In the genomic region with DNA sequence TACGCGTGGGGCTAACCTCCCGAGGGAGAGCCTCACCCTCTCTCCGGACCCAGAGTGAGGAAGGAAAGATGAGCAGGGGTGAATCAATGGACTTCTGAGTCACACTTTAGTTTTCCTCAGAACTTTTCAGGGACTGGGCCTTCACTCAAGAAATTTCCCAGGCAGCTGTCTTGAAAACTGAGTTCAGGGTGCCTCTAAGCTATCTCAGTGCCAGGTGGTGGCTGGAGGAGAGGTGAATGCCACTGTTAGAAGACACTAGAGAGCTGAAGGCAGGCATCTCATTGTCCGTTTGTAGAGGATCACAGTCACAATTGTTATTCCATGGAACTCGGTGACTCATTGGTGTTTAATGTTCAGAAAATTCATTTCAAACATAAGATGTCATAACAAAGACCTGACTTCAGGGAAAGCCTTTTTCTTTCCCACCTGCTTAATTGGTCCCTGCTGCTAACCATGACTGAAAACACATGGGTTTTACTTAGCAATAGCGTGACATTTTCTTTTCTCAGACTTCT, we compare ENCODE assay signal across 10 cellular contexts. TPM values are rescaled to one million over a fixed set of nuclear protein-coding genes. Genes with fewer than 3 reads are reported as not detected.
DNase-seq lines count a peak whose midpoint lies in the region; ATAC-seq and TF ChIP-seq lines count a peak whose summit lies in the region.
"Had no signal": no experiment of that assay in that cellular context is flagged by ENCODE, and none has a peak within 500 bp of the region (broad histone marks: within the 10 kb centered on the region; RNA-seq: fewer than 3 reads in every experiment).

No MANE protein-coding gene starts in this region.

- H3K36me3 ChIP-seq in ACC112 (ENCODE audit: insufficient read depth, low read length) (no peaks in the 10 kb centered on the region), HEK293 (ENCODE audit: control insufficient read depth in 2 of 2, insufficient read depth in 1 of 2, low read length in 2 of 2) (no peaks in the 10 kb centered on the region), adrenal gland (replicated peaks in 1 of 2) (no peaks in the 10 kb centered on the region), ascending aorta (no peaks in the 10 kb centered on the region), H7 (replicated peaks; ENCODE audit: control insufficient read depth, insufficient read depth, low read length) (no peaks in the 10 kb centered on the region)
- H3K36me3 ChIP-seq: gastroesophageal sphincter had no signal

- H3K9me3 ChIP-seq in HEK293 (ENCODE audit: control insufficient read depth, insufficient read depth, low read depth, low read length), result no peaks in the 10 kb centered on the region
- no peaks in the 10 kb centered on the region for H3K9me3 ChIP-seq in adrenal gland (replicated peaks in 1 of 3)
- no peaks in the 10 kb centered on the region for H3K9me3 ChIP-seq in ascending aorta
- H3K9me3 ChIP-seq: gastroesophageal sphincter had no signal

- CTCF ChIA-PET in HEK293 (lab: Yijun Ruan, JAX), result interaction anchor here (0.7 to 5.3 kb wide), 3 partner anchors 9 to 50 kb away, joined by 3 to 22 read pairs (median 17); no protein-coding TSS in a partner anchor

- H3K4me1 ChIP-seq in ACC112 (ENCODE audit: control insufficient read depth, insufficient read depth, low read length, unreplicated experiment) (peaks cover 60% of the 10 kb centered on the region), HEK293 (ENCODE audit: control insufficient read depth, insufficient read depth, low read length) (no peaks in the 10 kb centered on the region; the same call in 1 of the 2 replicates), adrenal gland (replicated peaks in 1 of 2) (peaks cover 3 to 44% of the 10 kb centered on the region in 2 donors), ascending aorta (peaks cover 2 to 5% of the 10 kb centered on the region in 2 donors)

- POLR2A ChIA-PET in HEK293 (lab: Yijun Ruan, JAX), result interaction anchor here (3.2 kb wide), 1 partner anchor 13 kb away, joined by 11 read pairs; no protein-coding TSS in a partner anchor

- no peak for ATAC-seq in HG02870 (IDR thresholded peaks at IDR 0.05; ENCODE audit: unreplicated experiment)
- ATAC-seq: gastroesophageal sphincter had no signal

- no peaks in the 10 kb centered on the region for H3K27me3 ChIP-seq in ACC112 (ENCODE audit: insufficient read depth, low read length)
- no peaks in the 10 kb centered on the region for H3K27me3 ChIP-seq in adrenal gland
- no peaks in the 10 kb centered on the region for H3K27me3 ChIP-seq in ascending aorta
- no peaks in the 10 kb centered on the region for H3K27me3 ChIP-seq in H7 (ENCODE audit: control insufficient read depth, insufficient read depth, low read length)
- H3K27me3 ChIP-seq: gastroesophageal sphincter had no signal

- DNase-seq in adrenal gland, result peak in 4 of 7 donors; percentile 14 to 24 (median 16)
- peak; percentile 79 to 90 for DNase-seq in foreskin fibroblast
- DNase-seq in GDM1 (lab: John Stamatoyannopoulos, UW), result no peak
- DNase-seq in ascending aorta (ENCODE audit: low spot score in 2 of 2), result no peak
- DNase-seq in H7, result no peak
- DNase-seq: NCI-H1105 had no signal

- intact Hi-C loops in adrenal gland (cut with DNase I), result no loop called here
- intact Hi-C loops in ascending aorta (cut with DNase I), result no loop called here

- WGBS in adrenal gland, 4 donors, result 51 to 69% (median 61%) methylated on average over 6 to 7 of the region's 7 CpGs

- H3K27ac ChIP-seq in ACC112 (ENCODE audit: low read depth, low read length), result peak overlapping the region; percentile 92
- no peak overlapping the region for H3K27ac ChIP-seq in HEK293 (ENCODE audit: extremely low read depth, low read depth, low read length)
- peak overlapping the region in 3 of 5 donors; percentile 36 to 74 (median 38) for H3K27ac ChIP-seq in adrenal gland
- H3K27ac ChIP-seq in ascending aorta, result no peak overlapping the region

- H3K4me3 ChIP-seq in ACC112 (ENCODE audit: low read depth, low read length) (peak overlapping the region; percentile 41; the same call in 1 of the 2 replicates), HEK293 (ENCODE audit: low read depth, low read length) (no peak overlapping the region), adrenal gland (no peak overlapping the region), foreskin fibroblast (ENCODE audit: low read depth in 1 of 2, low read length in 2 of 2) (no peak overlapping the region), ascending aorta (no peak overlapping the region), H7 (ENCODE audit: insufficient read depth, low read depth, low read length) (no peak overlapping the region)
- H3K4me3 ChIP-seq: gastroesophageal sphincter had no signal

- H2AFZ ChIP-seq in ACC112 (ENCODE audit: low read length, unreplicated experiment), result peak overlapping the region; percentile 37

- no peak for TF ChIP-seq POLR2A in adrenal gland (IDR thresholded peaks at IDR 0.05)

- H3K79me2 ChIP-seq in ACC112 (ENCODE audit: control insufficient read depth, insufficient read depth, low read length, unreplicated experiment), result peaks cover 7% of the 10 kb centered on the region

- TF ChIP-seq CTCF in HEK293 (tag by site-specific recombination; IDR thresholded peaks at IDR 0.05) (no peak), adrenal gland (IDR thresholded peaks at IDR 0.05) (no peak), foreskin fibroblast (IDR thresholded peaks at IDR 0.05; ENCODE audit: low read depth, low read length) (no peak), ascending aorta (IDR thresholded peaks at IDR 0.05) (no peak)

TF ChIP-seq in HEK293, 187 proteins besides CTCF, POLR2A, EP300 and RAD21 (continues in another document):
- TF ChIP-seq ZNF629 (tag by site-specific recombination; IDR thresholded peaks at IDR 0.05), result 0 out of 2 replicates have a peak, but pooled peaks have one; percentile 31
- no peak for TF ChIP-seq HOXC10 (CRISPR knock-in tag; IDR thresholded peaks at IDR 0.05)
- TF ChIP-seq ZFP69B (tag by site-specific recombination; IDR thresholded peaks at IDR 0.05), result no peak
- TF ChIP-seq ZNF335 (tag by site-specific recombination; conservative IDR thresholded peaks at IDR 0.05), result peak; percentile 44
- TF ChIP-seq ZNF530 (tag by site-specific recombination; IDR thresholded peaks at IDR 0.05; ENCODE audit: low read depth), result no peak
- TF ChIP-seq, protein P1, sequence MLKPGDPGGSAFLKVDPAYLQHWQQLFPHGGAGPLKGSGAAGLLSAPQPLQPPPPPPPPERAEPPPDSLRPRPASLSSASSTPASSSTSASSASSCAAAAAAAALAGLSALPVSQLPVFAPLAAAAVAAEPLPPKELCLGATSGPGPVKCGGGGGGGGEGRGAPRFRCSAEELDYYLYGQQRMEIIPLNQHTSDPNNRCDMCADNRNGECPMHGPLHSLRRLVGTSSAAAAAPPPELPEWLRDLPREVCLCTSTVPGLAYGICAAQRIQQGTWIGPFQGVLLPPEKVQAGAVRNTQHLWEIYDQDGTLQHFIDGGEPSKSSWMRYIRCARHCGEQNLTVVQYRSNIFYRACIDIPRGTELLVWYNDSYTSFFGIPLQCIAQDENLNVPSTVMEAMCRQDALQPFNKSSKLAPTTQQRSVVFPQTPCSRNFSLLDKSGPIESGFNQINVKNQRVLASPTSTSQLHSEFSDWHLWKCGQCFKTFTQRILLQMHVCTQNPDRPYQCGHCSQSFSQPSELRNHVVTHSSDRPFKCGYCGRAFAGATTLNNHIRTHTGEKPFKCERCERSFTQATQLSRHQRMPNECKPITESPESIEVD (tag by site-specific recombination; IDR thresholded peaks at IDR 0.05), result no peak
- no peak for TF ChIP-seq KLF17 (tag by site-specific recombination; IDR thresholded peaks at IDR 0.05)
- TF ChIP-seq ZNF785 (tag by site-specific recombination; IDR thresholded peaks at IDR 0.05), result no peak
- TF ChIP-seq ZNF521 (tag by site-specific recombination; IDR thresholded peaks at IDR 0.05), result no peak
- TF ChIP-seq, protein P2, sequence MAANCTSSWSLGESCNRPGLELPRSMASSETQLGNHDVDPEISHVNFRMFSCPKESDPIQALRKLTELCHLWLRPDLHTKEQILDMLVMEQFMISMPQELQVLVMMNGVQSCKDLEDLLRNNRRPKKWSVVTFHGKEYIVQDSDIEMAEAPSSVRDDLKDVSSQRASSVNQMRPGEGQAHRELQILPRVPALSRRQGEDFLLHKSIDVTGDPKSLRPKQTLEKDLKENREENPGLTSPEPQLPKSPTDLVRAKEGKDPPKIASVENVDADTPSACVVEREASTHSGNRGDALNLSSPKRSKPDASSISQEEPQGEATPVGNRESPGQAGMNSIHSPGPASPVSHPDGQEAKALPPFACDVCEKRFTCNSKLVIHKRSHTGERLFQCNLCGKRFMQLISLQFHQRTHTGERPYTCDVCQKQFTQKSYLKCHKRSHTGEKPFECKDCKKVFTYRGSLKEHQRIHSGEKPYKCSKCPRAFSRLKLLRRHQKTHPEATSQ (tag by site-specific recombination; IDR thresholded peaks at IDR 0.05), result no peak
- TF ChIP-seq ZNF311 (tag by site-specific recombination; IDR thresholded peaks at IDR 0.05; ENCODE audit: borderline replicate concordance), result no peak

RNA-seq across cellular contexts. Expression of gene SERPINB6, which starts 5.3 kb away (rescaled TPM):
- total RNA-seq in adrenal gland, result 100 to 1,000 TPM; 161 to 258 (median 209) TPM
- 100 to 1,000 TPM; 161 to 332 (median 229) TPM for polyA plus RNA-seq in adrenal gland
- total RNA-seq in ascending aorta, result 222 TPM
- 26.8 and 34.1 TPM in 2 replicates for total RNA-seq in H7 (2014; rRNA removed; shearing (Covaris generic))

RNA-seq across cellular contexts. Expression of gene NQO2, which starts 23.1 kb away (rescaled TPM):
- total RNA-seq in adrenal gland (100 to 1,000 TPM; 133 to 200 (median 146) TPM), ascending aorta (7.7 TPM)
- 100 to 1,000 TPM; 100 to 177 (median 158) TPM for polyA plus RNA-seq in adrenal gland
- total RNA-seq in H7 (2014; rRNA removed; shearing (Covaris generic)), result 40.5 and 76.0 TPM in 2 replicates

Comparison
In these comparisons a context has a peak if more than half of its experiments do, and no peak if none do; other contexts are left out.
1. H3K27ac ChIP-seq: peak in ACC112 (single experiment) and adrenal gland (3 of 5); none in HEK293 (single experiment) and ascending aorta (0 of 2).
2. DNase-seq: peak in adrenal gland (4 of 7) and foreskin fibroblast (2 of 2); none in GDM1 (single experiment), ascending aorta (0 of 2) and H7 (single experiment).